Comparison of ENCODE assay signal across 1 cellular context in the genomic region with DNA sequence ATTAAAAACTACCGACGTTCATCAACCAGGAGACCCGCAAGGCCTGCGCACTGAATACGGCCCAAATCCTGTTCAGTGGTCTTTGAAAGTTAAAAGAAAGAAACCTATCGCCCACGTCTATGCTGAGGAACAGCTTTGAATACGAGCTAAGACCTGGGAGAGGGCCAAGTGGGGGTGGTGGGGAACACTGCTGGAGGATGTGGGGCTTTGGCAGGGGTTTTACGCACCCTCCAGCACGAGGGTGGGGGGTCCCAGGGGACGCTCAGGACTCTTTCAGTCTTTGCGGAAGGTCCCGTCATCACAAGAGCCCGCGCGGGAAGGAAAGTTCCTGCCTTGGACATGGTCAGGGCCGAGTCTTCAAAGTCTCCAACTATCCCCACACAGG.
TF ChIP-seq lines count a peak whose summit lies in the region.

No MANE protein-coding gene starts in this region.

TF ChIP-seq in H1, 55 proteins besides CTCF, POLR2A, EP300 and RAD21:
- peak; percentile 16 for TF ChIP-seq ASH2L (IDR thresholded peaks at IDR 0.05; ENCODE audit: low read length)
- TF ChIP-seq POLR2AphosphoS5 (IDR thresholded peaks at IDR 0.05; ENCODE audit: low read depth, low read length), result no peak
- TF ChIP-seq HDAC6 (IDR thresholded peaks at IDR 0.05; ENCODE audit: low read depth, low read length), result no peak
- TF ChIP-seq, protein P1, sequence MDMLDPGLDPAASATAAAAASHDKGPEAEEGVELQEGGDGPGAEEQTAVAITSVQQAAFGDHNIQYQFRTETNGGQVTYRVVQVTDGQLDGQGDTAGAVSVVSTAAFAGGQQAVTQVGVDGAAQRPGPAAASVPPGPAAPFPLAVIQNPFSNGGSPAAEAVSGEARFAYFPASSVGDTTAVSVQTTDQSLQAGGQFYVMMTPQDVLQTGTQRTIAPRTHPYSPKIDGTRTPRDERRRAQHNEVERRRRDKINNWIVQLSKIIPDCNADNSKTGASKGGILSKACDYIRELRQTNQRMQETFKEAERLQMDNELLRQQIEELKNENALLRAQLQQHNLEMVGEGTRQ (IDR thresholded peaks at IDR 0.05; ENCODE audit: low read length), result no peak
- no peak for TF ChIP-seq SP4 (IDR thresholded peaks at IDR 0.05; ENCODE audit: low read length)
- peak; percentile 7 for TF ChIP-seq KDM4A (IDR thresholded peaks at IDR 0.05; ENCODE audit: low read depth, low read length, severe bottlenecking)
- no peak for TF ChIP-seq NRF1 (IDR thresholded peaks at IDR 0.05; ENCODE audit: low read depth, low read length)
- TF ChIP-seq, protein P2, sequence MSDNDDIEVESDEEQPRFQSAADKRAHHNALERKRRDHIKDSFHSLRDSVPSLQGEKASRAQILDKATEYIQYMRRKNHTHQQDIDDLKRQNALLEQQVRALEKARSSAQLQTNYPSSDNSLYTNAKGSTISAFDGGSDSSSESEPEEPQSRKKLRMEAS (IDR thresholded peaks at IDR 0.05), result no peak
- TF ChIP-seq SUZ12 (IDR thresholded peaks at IDR 0.05; ENCODE audit: low read length), result peak; percentile 95; the same call in 1 of the 2 replicates
- no peak for TF ChIP-seq TEAD4 (IDR thresholded peaks at IDR 0.05; ENCODE audit: low read depth, low read length)
- TF ChIP-seq TAF1 (IDR thresholded peaks at IDR 0.05; ENCODE audit: low read depth, low read length), result no peak
- no peak for TF ChIP-seq TBP (IDR thresholded peaks at IDR 0.05; ENCODE audit: low read depth, low read length)
- no peak for TF ChIP-seq BACH1 (IDR thresholded peaks at IDR 0.05; ENCODE audit: low read length)
- peak; percentile 95 for TF ChIP-seq EZH2 (IDR thresholded peaks at IDR 0.05; ENCODE audit: low read depth, low read length, severe bottlenecking)
- no peak for TF ChIP-seq GTF2F1 (IDR thresholded peaks at IDR 0.05; ENCODE audit: borderline replicate concordance, low read depth, low read length)
- TF ChIP-seq GABPA (IDR thresholded peaks at IDR 0.05; ENCODE audit: borderline replicate concordance, insufficient read depth, low read length), result no peak
- TF ChIP-seq, protein P3, sequence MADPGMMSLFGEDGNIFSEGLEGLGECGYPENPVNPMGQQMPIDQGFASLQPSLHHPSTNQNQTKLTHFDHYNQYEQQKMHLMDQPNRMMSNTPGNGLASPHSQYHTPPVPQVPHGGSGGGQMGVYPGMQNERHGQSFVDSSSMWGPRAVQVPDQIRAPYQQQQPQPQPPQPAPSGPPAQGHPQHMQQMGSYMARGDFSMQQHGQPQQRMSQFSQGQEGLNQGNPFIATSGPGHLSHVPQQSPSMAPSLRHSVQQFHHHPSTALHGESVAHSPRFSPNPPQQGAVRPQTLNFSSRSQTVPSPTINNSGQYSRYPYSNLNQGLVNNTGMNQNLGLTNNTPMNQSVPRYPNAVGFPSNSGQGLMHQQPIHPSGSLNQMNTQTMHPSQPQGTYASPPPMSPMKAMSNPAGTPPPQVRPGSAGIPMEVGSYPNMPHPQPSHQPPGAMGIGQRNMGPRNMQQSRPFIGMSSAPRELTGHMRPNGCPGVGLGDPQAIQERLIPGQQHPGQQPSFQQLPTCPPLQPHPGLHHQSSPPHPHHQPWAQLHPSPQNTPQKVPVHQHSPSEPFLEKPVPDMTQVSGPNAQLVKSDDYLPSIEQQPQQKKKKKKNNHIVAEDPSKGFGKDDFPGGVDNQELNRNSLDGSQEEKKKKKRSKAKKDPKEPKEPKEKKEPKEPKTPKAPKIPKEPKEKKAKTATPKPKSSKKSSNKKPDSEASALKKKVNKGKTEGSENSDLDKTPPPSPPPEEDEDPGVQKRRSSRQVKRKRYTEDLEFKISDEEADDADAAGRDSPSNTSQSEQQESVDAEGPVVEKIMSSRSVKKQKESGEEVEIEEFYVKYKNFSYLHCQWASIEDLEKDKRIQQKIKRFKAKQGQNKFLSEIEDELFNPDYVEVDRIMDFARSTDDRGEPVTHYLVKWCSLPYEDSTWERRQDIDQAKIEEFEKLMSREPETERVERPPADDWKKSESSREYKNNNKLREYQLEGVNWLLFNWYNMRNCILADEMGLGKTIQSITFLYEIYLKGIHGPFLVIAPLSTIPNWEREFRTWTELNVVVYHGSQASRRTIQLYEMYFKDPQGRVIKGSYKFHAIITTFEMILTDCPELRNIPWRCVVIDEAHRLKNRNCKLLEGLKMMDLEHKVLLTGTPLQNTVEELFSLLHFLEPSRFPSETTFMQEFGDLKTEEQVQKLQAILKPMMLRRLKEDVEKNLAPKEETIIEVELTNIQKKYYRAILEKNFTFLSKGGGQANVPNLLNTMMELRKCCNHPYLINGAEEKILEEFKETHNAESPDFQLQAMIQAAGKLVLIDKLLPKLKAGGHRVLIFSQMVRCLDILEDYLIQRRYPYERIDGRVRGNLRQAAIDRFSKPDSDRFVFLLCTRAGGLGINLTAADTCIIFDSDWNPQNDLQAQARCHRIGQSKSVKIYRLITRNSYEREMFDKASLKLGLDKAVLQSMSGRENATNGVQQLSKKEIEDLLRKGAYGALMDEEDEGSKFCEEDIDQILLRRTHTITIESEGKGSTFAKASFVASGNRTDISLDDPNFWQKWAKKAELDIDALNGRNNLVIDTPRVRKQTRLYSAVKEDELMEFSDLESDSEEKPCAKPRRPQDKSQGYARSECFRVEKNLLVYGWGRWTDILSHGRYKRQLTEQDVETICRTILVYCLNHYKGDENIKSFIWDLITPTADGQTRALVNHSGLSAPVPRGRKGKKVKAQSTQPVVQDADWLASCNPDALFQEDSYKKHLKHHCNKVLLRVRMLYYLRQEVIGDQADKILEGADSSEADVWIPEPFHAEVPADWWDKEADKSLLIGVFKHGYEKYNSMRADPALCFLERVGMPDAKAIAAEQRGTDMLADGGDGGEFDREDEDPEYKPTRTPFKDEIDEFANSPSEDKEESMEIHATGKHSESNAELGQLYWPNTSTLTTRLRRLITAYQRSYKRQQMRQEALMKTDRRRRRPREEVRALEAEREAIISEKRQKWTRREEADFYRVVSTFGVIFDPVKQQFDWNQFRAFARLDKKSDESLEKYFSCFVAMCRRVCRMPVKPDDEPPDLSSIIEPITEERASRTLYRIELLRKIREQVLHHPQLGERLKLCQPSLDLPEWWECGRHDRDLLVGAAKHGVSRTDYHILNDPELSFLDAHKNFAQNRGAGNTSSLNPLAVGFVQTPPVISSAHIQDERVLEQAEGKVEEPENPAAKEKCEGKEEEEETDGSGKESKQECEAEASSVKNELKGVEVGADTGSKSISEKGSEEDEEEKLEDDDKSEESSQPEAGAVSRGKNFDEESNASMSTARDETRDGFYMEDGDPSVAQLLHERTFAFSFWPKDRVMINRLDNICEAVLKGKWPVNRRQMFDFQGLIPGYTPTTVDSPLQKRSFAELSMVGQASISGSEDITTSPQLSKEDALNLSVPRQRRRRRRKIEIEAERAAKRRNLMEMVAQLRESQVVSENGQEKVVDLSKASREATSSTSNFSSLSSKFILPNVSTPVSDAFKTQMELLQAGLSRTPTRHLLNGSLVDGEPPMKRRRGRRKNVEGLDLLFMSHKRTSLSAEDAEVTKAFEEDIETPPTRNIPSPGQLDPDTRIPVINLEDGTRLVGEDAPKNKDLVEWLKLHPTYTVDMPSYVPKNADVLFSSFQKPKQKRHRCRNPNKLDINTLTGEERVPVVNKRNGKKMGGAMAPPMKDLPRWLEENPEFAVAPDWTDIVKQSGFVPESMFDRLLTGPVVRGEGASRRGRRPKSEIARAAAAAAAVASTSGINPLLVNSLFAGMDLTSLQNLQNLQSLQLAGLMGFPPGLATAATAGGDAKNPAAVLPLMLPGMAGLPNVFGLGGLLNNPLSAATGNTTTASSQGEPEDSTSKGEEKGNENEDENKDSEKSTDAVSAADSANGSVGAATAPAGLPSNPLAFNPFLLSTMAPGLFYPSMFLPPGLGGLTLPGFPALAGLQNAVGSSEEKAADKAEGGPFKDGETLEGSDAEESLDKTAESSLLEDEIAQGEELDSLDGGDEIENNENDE (IDR thresholded peaks at IDR 0.05; ENCODE audit: insufficient replicate concordance, low read length), result no peak
- no peak for TF ChIP-seq SAP30 (IDR thresholded peaks at IDR 0.05; ENCODE audit: insufficient read depth, insufficient replicate concordance, low read length)
- no peak for TF ChIP-seq RFX5 (IDR thresholded peaks at IDR 0.05; ENCODE audit: borderline replicate concordance, low read depth, low read length)
- TF ChIP-seq SRF (IDR thresholded peaks at IDR 0.05; ENCODE audit: low read depth, low read length), result no peak
- no peak for TF ChIP-seq RBBP5 (IDR thresholded peaks at IDR 0.05; ENCODE audit: borderline replicate concordance, low read depth, low read length)
- TF ChIP-seq, protein P4, sequence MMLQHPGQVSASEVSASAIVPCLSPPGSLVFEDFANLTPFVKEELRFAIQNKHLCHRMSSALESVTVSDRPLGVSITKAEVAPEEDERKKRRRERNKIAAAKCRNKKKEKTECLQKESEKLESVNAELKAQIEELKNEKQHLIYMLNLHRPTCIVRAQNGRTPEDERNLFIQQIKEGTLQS (IDR thresholded peaks at IDR 0.05; ENCODE audit: insufficient read depth, low read depth, low read length), result no peak
- TF ChIP-seq PHF8 (conservative IDR thresholded peaks at IDR 0.05; ENCODE audit: low read depth, low read length), result no peak
- TF ChIP-seq MAFK (IDR thresholded peaks at IDR 0.05; ENCODE audit: low read depth, low read length), result no peak
- no peak for TF ChIP-seq RXRA (IDR thresholded peaks at IDR 0.05; ENCODE audit: insufficient read depth, low read depth, low read length)
- TF ChIP-seq TAF7 (optimal IDR thresholded peaks at IDR 0.05; ENCODE audit: borderline replicate concordance, low read depth, low read length), result no peak
- TF ChIP-seq BCL11A (IDR thresholded peaks at IDR 0.05; ENCODE audit: low read depth in 2 of 2, low read length in 2 of 2), result no peak
- TF ChIP-seq YY1 (IDR thresholded peaks at IDR 0.05; ENCODE audit: low read depth, low read length), result no peak
- TF ChIP-seq KDM5A (IDR thresholded peaks at IDR 0.05; ENCODE audit: low read length), result no peak
- no peak for TF ChIP-seq CEBPB (IDR thresholded peaks at IDR 0.05; ENCODE audit: low read depth, low read length)
- TF ChIP-seq ZNF274 (IDR thresholded peaks at IDR 0.05; ENCODE audit: borderline replicate concordance, extremely low read depth, low read length), result no peak
- TF ChIP-seq, protein P5, sequence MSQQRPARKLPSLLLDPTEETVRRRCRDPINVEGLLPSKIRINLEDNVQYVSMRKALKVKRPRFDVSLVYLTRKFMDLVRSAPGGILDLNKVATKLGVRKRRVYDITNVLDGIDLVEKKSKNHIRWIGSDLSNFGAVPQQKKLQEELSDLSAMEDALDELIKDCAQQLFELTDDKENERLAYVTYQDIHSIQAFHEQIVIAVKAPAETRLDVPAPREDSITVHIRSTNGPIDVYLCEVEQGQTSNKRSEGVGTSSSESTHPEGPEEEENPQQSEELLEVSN (IDR thresholded peaks at IDR 0.05), result no peak
- TF ChIP-seq EGR1 (IDR thresholded peaks at IDR 0.05; ENCODE audit: borderline replicate concordance, low read depth, low read length), result no peak
- no peak for TF ChIP-seq JUND (IDR thresholded peaks at IDR 0.05; ENCODE audit: low read length)
- TF ChIP-seq, protein P6, sequence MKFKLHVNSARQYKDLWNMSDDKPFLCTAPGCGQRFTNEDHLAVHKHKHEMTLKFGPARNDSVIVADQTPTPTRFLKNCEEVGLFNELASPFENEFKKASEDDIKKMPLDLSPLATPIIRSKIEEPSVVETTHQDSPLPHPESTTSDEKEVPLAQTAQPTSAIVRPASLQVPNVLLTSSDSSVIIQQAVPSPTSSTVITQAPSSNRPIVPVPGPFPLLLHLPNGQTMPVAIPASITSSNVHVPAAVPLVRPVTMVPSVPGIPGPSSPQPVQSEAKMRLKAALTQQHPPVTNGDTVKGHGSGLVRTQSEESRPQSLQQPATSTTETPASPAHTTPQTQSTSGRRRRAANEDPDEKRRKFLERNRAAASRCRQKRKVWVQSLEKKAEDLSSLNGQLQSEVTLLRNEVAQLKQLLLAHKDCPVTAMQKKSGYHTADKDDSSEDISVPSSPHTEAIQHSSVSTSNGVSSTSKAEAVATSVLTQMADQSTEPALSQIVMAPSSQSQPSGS (IDR thresholded peaks at IDR 0.05; ENCODE audit: low read length), result no peak
- TF ChIP-seq SIX5 (IDR thresholded peaks at IDR 0.05; ENCODE audit: low read depth, low read length), result no peak
